In genomic region chr6:1906625-1907024, GRCh38 we compare ENCODE assay signal across 18 cellular contexts.
DNase-seq lines count a peak whose midpoint lies in the region; ATAC-seq and TF ChIP-seq lines count a peak whose summit lies in the region.
"Had no signal": no experiment of that assay in that cellular context is flagged by ENCODE, and none has a peak within 500 bp of the region (broad histone marks: within the 10 kb centered on the region; RNA-seq: fewer than 3 reads in every experiment).

No MANE protein-coding gene starts in this region.

- H3K27ac Mint-ChIP-seq in endothelial cell (ENCODE audit: unreplicated experiment) = peak overlapping the region; percentile 21
- H3K27ac Mint-ChIP-seq in activated T-cell treated with anti-CD3 and anti-CD28 coated beads, Interleukin-2, amount 50 U/mL, for 24 hours = no peak overlapping the region
- H3K27ac Mint-ChIP-seq: B cell; CD8-positive, alpha-beta T cell had no signal

- H3K27me3 ChIP-seq in H7 (ENCODE audit: control insufficient read depth, insufficient read depth, low read length) = no peaks in the 10 kb centered on the region
- H3K27me3 ChIP-seq in neuronal stem cell (ENCODE audit: control insufficient read depth in 3 of 3, insufficient read depth in 3 of 3, low read depth in 1 of 3, low read length in 3 of 3) = no peaks in the 10 kb centered on the region
- H3K27me3 ChIP-seq: BLaER1 treated with 17β-estradiol and CSF1 and Interleukin-3, amounts not matched to agents 10 nM and 100 nM had no signal

- peak; percentile 42 for DNase-seq in H7
- DNase-seq in endothelial cell (ENCODE audit: low spot score) = no peak
- DNase-seq in left kidney (ENCODE audit: low read depth, low spot score) = peak; percentile 29
- no peak for DNase-seq in neuronal stem cell (ENCODE audit: low spot score)
- no peak for DNase-seq in activated T-cell treated with anti-CD3 and anti-CD28 coated beads, Interleukin-2, amount 50 U/mL, for 24 hours
- DNase-seq: Calu3; CD8-positive, alpha-beta T cell; DMS 273 treated with DMSO at 0.1 percent for 48 hours; DMS53; DND-41; EL; GOT3; KG1 had no signal

- no peak overlapping the region for H3K4ac ChIP-seq in neuronal stem cell (ENCODE audit: low read length)

- H4K8ac ChIP-seq in neuronal stem cell (ENCODE audit: low read depth, low read length) = no peak overlapping the region

- H3K4me1 Mint-ChIP-seq in endothelial cell (ENCODE audit: unreplicated experiment) = peaks cover 30% of the 10 kb centered on the region
- no peaks in the 10 kb centered on the region for H3K4me1 Mint-ChIP-seq in activated T-cell treated with anti-CD3 and anti-CD28 coated beads, Interleukin-2, amount 50 U/mL, for 24 hours (ENCODE audit: low read depth)
- H3K4me1 Mint-ChIP-seq: B cell had no signal

- H3K9me3 ChIP-seq in neuronal stem cell (replicated peaks in 1 of 2; ENCODE audit: control insufficient read depth in 2 of 2, insufficient read depth in 1 of 2, low read depth in 1 of 2, low read length in 2 of 2) = no peaks in the 10 kb centered on the region
- H3K9me3 ChIP-seq: BLaER1 treated with 17β-estradiol and CSF1 and Interleukin-3, amounts not matched to agents 10 nM and 100 nM; HAP-1 had no signal

- peak overlapping the region; percentile 56 for H3K18ac ChIP-seq in neuronal stem cell (ENCODE audit: low read length)

- H3K4me1 ChIP-seq in neuronal stem cell (ENCODE audit: control insufficient read depth in 2 of 2, insufficient read depth in 1 of 2, low read depth in 1 of 2, low read length in 2 of 2) = peaks cover 7 to 18% of the 10 kb centered on the region in 2 donors
- H3K4me1 ChIP-seq: BLaER1 treated with 17β-estradiol and CSF1 and Interleukin-3, amounts not matched to agents 10 nM and 100 nM had no signal

- H2BK12ac ChIP-seq in neuronal stem cell (ENCODE audit: low read length) = no peak overlapping the region

- H4K91ac ChIP-seq in neuronal stem cell (ENCODE audit: low read depth, low read length, poor library complexity) = no peak overlapping the region

- no peak overlapping the region for H3K4me3 Mint-ChIP-seq in endothelial cell (ENCODE audit: unreplicated experiment)
- no peak overlapping the region for H3K4me3 Mint-ChIP-seq in activated T-cell treated with anti-CD3 and anti-CD28 coated beads, Interleukin-2, amount 50 U/mL, for 24 hours
- H3K4me3 Mint-ChIP-seq: B cell; CD8-positive, alpha-beta T cell had no signal

- H2AFZ ChIP-seq in neuronal stem cell (ENCODE audit: low read length) = no peak overlapping the region

- ATAC-seq in HG02798 (IDR thresholded peaks at IDR 0.05; ENCODE audit: poor library complexity, unreplicated experiment) = no peak
- ATAC-seq in HG03108 (IDR thresholded peaks at IDR 0.05; ENCODE audit: unreplicated experiment) = no peak
- ATAC-seq: CD8-positive, alpha-beta T cell had no signal

- H3K36me3 Mint-ChIP-seq in endothelial cell (ENCODE audit: low read depth, unreplicated experiment) = no peaks in the 10 kb centered on the region
- peaks cover 14% of the 10 kb centered on the region for H3K36me3 Mint-ChIP-seq in activated T-cell treated with anti-CD3 and anti-CD28 coated beads, Interleukin-2, amount 50 U/mL, for 24 hours (ENCODE audit: low read depth)

- no peaks in the 10 kb centered on the region for H3K9me3 Mint-ChIP-seq in endothelial cell (ENCODE audit: unreplicated experiment)
- no peaks in the 10 kb centered on the region for H3K9me3 Mint-ChIP-seq in activated T-cell treated with anti-CD3 and anti-CD28 coated beads, Interleukin-2, amount 50 U/mL, for 24 hours
- H3K9me3 Mint-ChIP-seq: CD8-positive, alpha-beta T cell had no signal

- no peak overlapping the region for H3K14ac ChIP-seq in neuronal stem cell (ENCODE audit: low read length)

- H2BK5ac ChIP-seq in neuronal stem cell (ENCODE audit: low read length) = no peak overlapping the region

- peaks cover 2% of the 10 kb centered on the region for H3K27me3 Mint-ChIP-seq in endothelial cell (ENCODE audit: unreplicated experiment)
- H3K27me3 Mint-ChIP-seq in activated T-cell treated with anti-CD3 and anti-CD28 coated beads, Interleukin-2, amount 50 U/mL, for 24 hours = no peaks in the 10 kb centered on the region
- H3K27me3 Mint-ChIP-seq: B cell had no signal

- WGBS in neuronal stem cell (ENCODE audit: extremely low coverage in 2 of 2, insufficient read length in 2 of 2, insufficient replicate concordance in 1 of 2), 2 donors = no CpG with 5 or more reads among the region's 6 CpGs

- H3K4me3 ChIP-seq in H7 (ENCODE audit: insufficient read depth, low read depth, low read length) = no peak overlapping the region
- no peak overlapping the region for H3K4me3 ChIP-seq in neuronal stem cell (ENCODE audit: low read length in 2 of 2)
- H3K4me3 ChIP-seq: BLaER1 treated with 17β-estradiol and CSF1 and Interleukin-3, amounts not matched to agents 10 nM and 100 nM; HAP-1 had no signal

- no peaks in the 10 kb centered on the region for H3K36me3 ChIP-seq in H7 (replicated peaks; ENCODE audit: control insufficient read depth, insufficient read depth, low read length)
- no peaks in the 10 kb centered on the region for H3K36me3 ChIP-seq in neuronal stem cell (replicated peaks in 1 of 2; ENCODE audit: control insufficient read depth in 2 of 2, insufficient read depth in 2 of 2, low read length in 2 of 2)
- H3K36me3 ChIP-seq: HAP-1 had no signal

- no peak overlapping the region for H2BK120ac ChIP-seq in neuronal stem cell (ENCODE audit: low read depth, low read length)

- H2BK15ac ChIP-seq in neuronal stem cell (ENCODE audit: low read length) = no peak overlapping the region

- H2AK5ac ChIP-seq in neuronal stem cell (ENCODE audit: low read depth, low read length) = no peak overlapping the region

- H3K27ac ChIP-seq in neuronal stem cell (replicated peaks; ENCODE audit: low read length) = no peak overlapping the region
- H3K27ac ChIP-seq: BLaER1 treated with 17β-estradiol and CSF1 and Interleukin-3, amounts not matched to agents 10 nM and 100 nM had no signal

- TF ChIP-seq CTCF in endothelial cell (IDR thresholded peaks at IDR 0.05; ENCODE audit: unreplicated experiment) = no peak

- no peak overlapping the region for H3K9ac ChIP-seq in neuronal stem cell (ENCODE audit: low read depth, low read length, poor library complexity)
- H3K9ac ChIP-seq: BLaER1 treated with 17β-estradiol and CSF1 and Interleukin-3, amounts not matched to agents 10 nM and 100 nM had no signal

- H3K23ac ChIP-seq in neuronal stem cell (ENCODE audit: low read depth, low read length, poor library complexity) = no peak overlapping the region

- H3K4me2 ChIP-seq in neuronal stem cell (ENCODE audit: insufficient read depth, low read length, poor library complexity, severe bottlenecking) = no peak overlapping the region
- H3K4me2 ChIP-seq: BLaER1 treated with 17β-estradiol and CSF1 and Interleukin-3, amounts not matched to agents 10 nM and 100 nM had no signal

- H3K79me1 ChIP-seq in neuronal stem cell (ENCODE audit: low read depth, low read length) = no peaks in the 10 kb centered on the region

Comparison
In these comparisons a context has a peak if more than half of its experiments do, and no peak if none do; other contexts are left out.
1. DNase-seq: peak in H7 (single experiment) and left kidney (single experiment); none in endothelial cell (single experiment), neuronal stem cell (single experiment) and activated T-cell treated with anti-CD3 and anti-CD28 coated beads, Interleukin-2, amount 50 U/mL, for 24 hours (single experiment).